ENCODE assay signal across 8 cellular contexts in the genomic region with DNA sequence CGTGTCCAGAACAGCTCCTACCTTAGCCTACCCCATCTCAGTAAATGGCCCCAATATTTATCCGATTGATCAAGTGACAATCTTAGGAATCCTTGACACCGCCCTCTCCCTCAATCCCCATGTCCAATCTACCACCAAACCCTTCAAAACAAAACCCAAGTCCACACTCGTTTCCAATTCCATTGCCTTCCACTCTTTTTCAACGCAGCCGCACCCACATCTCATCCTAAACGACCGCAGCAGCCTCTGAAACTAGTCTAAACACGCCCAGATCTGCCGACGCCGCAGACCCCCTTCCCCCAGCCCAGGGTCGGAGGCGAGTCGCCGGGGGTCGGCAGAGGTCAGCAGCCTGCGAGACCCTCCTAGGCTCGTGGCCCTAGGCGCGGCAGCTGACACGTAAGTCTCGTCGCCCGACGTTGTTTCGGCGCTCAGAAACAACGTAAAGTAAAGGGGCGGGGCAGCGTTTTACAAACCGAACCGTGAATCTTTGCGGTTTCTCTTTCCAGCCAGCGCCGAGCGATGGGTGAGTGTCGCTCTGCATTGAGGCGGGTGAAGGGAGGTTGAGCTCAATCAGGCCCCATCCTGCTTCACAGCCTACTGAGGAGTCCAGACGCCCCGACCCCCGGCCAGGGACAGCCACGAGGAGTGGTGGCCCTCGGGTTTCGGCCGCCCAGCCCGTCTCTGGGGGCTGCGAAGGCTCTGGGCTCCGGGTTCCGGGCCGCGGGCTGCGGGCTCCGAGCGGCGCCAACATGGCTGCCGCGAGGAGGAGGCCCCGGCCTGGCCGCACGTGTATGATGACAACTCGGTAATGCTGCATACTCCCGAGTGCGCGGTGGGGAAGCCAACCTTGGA. TPM values are rescaled to one million over a fixed set of nuclear protein-coding genes. Genes with fewer than 3 reads are reported as not detected.
A peak's percentile ranks its signal among the peaks of the same experiment; 100 is the strongest.
DNase-seq lines count a peak whose midpoint lies in the region; ATAC-seq, FAIRE-seq and TF ChIP-seq lines count a peak whose summit lies in the region.

TSS of gene RPS8 (plus strand) at position 463 of the 852 bp plus-strand sequence. CDS start at position 520, 57 bp downstream.

- DNase-seq in AG04449 (ENCODE audit: low read depth, low spot score): peak; percentile 54
- peak; percentile 96 for DNase-seq in NCI-H2196 (lab: John Stamatoyannopoulos, UW; ENCODE audit: unreplicated experiment)
- DNase-seq in WERI-Rb-1: peak; percentile 90
- DNase-seq in breast epithelium (ENCODE audit: low spot score in 2 of 2): peak; percentile 89 to 93
- DNase-seq in iPS-NIHi11 (ENCODE audit: low spot score): peak; percentile 93
- DNase-seq in small intestine: peak; percentile 96

- ATAC-seq in GM18870 (IDR thresholded peaks at IDR 0.05; ENCODE audit: unreplicated experiment) (peak; percentile 70), HG03108 (IDR thresholded peaks at IDR 0.05; ENCODE audit: unreplicated experiment) (peak; percentile 79)

- H3K27ac ChIP-seq in WERI-Rb-1 (peak within 1 kb of the TSS; percentile 82), breast epithelium (peak within 1 kb of the TSS; percentile 96 to 99), small intestine (ENCODE audit: low read depth in 1 of 2, low read length in 1 of 2) (peak within 1 kb of the TSS; percentile 95 to 98)

- CTCF ChIA-PET in AG04449 (lab: Yijun Ruan, JAX): interaction anchor here (0.8 to 3.1 kb wide), 6 partner anchors 12 to 46 kb away, joined by 3 to 24 read pairs (median 6); partner anchors contain the start of genes BEST4, PLK3 and RNU5D-1

- TF ChIP-seq POLR2A in breast epithelium (IDR thresholded peaks at IDR 0.05): peak; percentile 97

- H3K4me1 ChIP-seq in breast epithelium: peaks cover 0 to 5% of the 10 kb centered on the region in 2 donors
- no peaks in the 10 kb centered on the region for H3K4me1 ChIP-seq in small intestine (ENCODE audit: control insufficient read depth in 2 of 2, insufficient read depth in 1 of 2, low read depth in 1 of 2, low read length in 1 of 2)

- H3K4me3 ChIP-seq in AG04449 (ENCODE audit: low read depth, low read length) (peak within 1 kb of the TSS; percentile 94), WERI-Rb-1 (ENCODE audit: low read depth, low read length) (peak within 1 kb of the TSS; percentile 73), breast epithelium (peak within 1 kb of the TSS; percentile 81 to 87 (median 85)), small intestine (ENCODE audit: low read depth in 1 of 2, low read length in 2 of 2) (peak within 1 kb of the TSS; percentile 72 to 92)

- TF ChIP-seq CTCF in AG04449 (IDR thresholded peaks at IDR 0.05; ENCODE audit: insufficient read depth, low read length, missing control alignments): no peak
- no peak for TF ChIP-seq CTCF in WERI-Rb-1 (IDR thresholded peaks at IDR 0.05; ENCODE audit: low read depth, low read length)
- peak in 1 of 3 donors; percentile 15 for TF ChIP-seq CTCF in breast epithelium (IDR thresholded peaks at IDR 0.05)

- intact Hi-C loops in breast epithelium (cut with DNase I; ENCODE audit: low total_unique reads): no loop called here

- H3K27me3 ChIP-seq in WERI-Rb-1 (ENCODE audit: insufficient read depth, low read depth, severe bottlenecking): no peaks in the 10 kb centered on the region
- H3K27me3 ChIP-seq in breast epithelium: no peaks in the 10 kb centered on the region
- no peaks in the 10 kb centered on the region for H3K27me3 ChIP-seq in small intestine (ENCODE audit: control insufficient read depth in 2 of 2, insufficient read depth in 2 of 2, low read length in 2 of 2)

- H3K36me3 ChIP-seq in WERI-Rb-1 (peaks cover 45% of the 10 kb centered on the region), breast epithelium (no peaks in the 10 kb centered on the region), small intestine (ENCODE audit: control insufficient read depth in 2 of 2, insufficient read depth in 2 of 2, low read length in 2 of 2) (peaks cover 7% of the 10 kb centered on the region in 2 donors)

- POLR2A ChIA-PET in AG04449 (lab: Yijun Ruan, JAX): interaction anchor here (0.6 to 4.2 kb wide), 23 partner anchors 9 to 236 kb away, joined by 3 to 36 read pairs (median 6); partner anchors contain the start of genes BTBD19, DYNLT4, EIF2B3 and HECTD3

- 0% methylated on average over 59 to 65 of the region's 65 CpGs for WGBS in small intestine, 3 donors

- FAIRE-seq in small intestine (lab: Jason Lieb, UNC): no peak

- H3K9me3 ChIP-seq in WERI-Rb-1 (ENCODE audit: severe bottlenecking) (no peaks in the 10 kb centered on the region), breast epithelium (no peaks in the 10 kb centered on the region), small intestine (ENCODE audit: control insufficient read depth, low read depth) (no peaks in the 10 kb centered on the region)

RNA-seq across cellular contexts. Expression of gene RPS8, which starts in this region (rescaled TPM):
- 1,000 to 10,000 TPM; 2,158 to 3,355 (median 2,591) TPM for total RNA-seq in breast epithelium
- polyA plus RNA-seq in small intestine: 1,000 to 10,000 TPM; 1,153 to 3,026 (median 2,124) TPM

Comparison
In these comparisons a context has a peak if more than half of its experiments do, and no peak if none do; other contexts are left out.
1. Peak in every context shown above with its lines: DNase-seq, ATAC-seq, H3K4me3 ChIP-seq and H3K27ac ChIP-seq.